In the genomic region with DNA sequence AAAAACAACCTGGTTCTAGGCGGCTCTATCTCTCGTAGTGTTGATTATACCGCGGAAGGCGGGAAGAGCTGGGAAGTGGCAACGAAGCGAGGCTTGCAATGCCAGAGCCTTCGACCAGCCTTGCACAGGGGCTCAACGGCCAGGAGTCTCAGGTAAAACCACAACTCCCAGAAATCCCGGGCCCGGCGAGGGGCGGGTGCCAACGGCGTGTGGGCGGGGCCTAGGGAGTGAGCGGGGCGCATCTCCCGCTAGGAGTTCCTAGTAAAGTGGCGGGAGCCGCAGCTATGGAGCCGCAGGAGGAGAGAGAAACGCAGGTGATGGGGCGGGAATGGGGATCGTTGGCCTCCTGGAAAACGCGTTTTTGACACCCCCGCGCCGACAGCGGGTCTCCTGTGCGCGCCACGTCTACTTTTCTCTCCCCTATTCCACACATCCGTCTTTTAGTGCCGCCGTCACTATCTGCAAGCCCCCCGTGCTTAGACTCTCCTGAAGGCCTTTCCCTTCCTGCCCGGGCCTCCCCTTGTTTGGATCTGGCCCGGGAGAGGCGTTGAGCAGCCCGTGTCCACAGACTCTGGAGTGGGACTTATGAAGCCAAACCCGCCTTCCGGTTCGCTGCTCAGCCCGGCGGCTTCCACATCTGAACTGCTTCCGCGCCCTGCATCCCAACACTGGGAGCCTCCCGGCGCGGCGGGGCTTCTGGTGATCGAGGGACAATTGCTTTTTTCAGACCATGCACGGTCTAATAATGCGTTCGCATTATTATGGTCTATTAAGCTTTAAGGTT, we compare ENCODE assay signal across 8 cellular contexts. TPM values are rescaled to one million over a fixed set of nuclear protein-coding genes. Genes with fewer than 3 reads are reported as not detected.
A peak's percentile ranks its signal among the peaks of the same experiment; 100 is the strongest.
DNase-seq lines count a peak whose midpoint lies in the region; ATAC-seq and TF ChIP-seq lines count a peak whose summit lies in the region.

A gene with protein sequence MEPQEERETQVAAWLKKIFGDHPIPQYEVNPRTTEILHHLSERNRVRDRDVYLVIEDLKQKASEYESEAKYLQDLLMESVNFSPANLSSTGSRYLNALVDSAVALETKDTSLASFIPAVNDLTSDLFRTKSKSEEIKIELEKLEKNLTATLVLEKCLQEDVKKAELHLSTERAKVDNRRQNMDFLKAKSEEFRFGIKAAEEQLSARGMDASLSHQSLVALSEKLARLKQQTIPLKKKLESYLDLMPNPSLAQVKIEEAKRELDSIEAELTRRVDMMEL (plus strand): TSS at position 258 of the 784 bp plus-strand sequence. CDS start 27 bp downstream, at position 285.

- TF ChIP-seq POLR2A in Peyer's patch (IDR thresholded peaks at IDR 0.05): peak; percentile 46 to 58

- H3K4me1 ChIP-seq in Peyer's patch (peaks cover 0 to 9% (median 3%) of the 10 kb centered on the region in 4 donors), esophagus (ENCODE audit: control insufficient read depth in 2 of 2, insufficient read depth in 2 of 2, low read length in 1 of 2) (no peaks in the 10 kb centered on the region), mucosa of stomach (ENCODE audit: control insufficient read depth, insufficient read depth, low read length) (no peaks in the 10 kb centered on the region)

- WGBS in esophagus, 2 donors: 0% methylated on average over 55 to 57 of the region's 57 CpGs

- peak within 1 kb of the TSS; percentile 71 for H3K9ac ChIP-seq in mucosa of stomach (ENCODE audit: low read length)

- H3K36me3 ChIP-seq in Peyer's patch (peaks cover 0 to 4% (median 0%) of the 10 kb centered on the region in 3 donors), esophagus (ENCODE audit: control insufficient read depth in 2 of 2, insufficient read depth in 2 of 2, low read length in 1 of 2) (no peaks in the 10 kb centered on the region), mucosa of stomach (ENCODE audit: control insufficient read depth, insufficient read depth, low read length) (no peaks in the 10 kb centered on the region)

- H3K4me3 ChIP-seq in Peyer's patch: peak within 1 kb of the TSS; percentile 76 to 81 (median 78)
- H3K4me3 ChIP-seq in esophagus (ENCODE audit: low read depth in 1 of 2, low read length in 2 of 2): peak within 1 kb of the TSS; percentile 77 to 92
- H3K4me3 ChIP-seq in mucosa of stomach (ENCODE audit: low read length): peak within 1 kb of the TSS; percentile 80

- H3K9me3 ChIP-seq in Peyer's patch (no peaks in the 10 kb centered on the region), esophagus (ENCODE audit: control insufficient read depth in 2 of 2, insufficient read depth in 1 of 2, low read depth in 1 of 2, low read length in 1 of 2) (no peaks in the 10 kb centered on the region), mucosa of stomach (ENCODE audit: control insufficient read depth, low read length) (no peaks in the 10 kb centered on the region)

- DNase-seq in DMS153 treated with DMSO at 0.1 percent for 48 hours (lab: John Stamatoyannopoulos, UW; ENCODE audit: unreplicated experiment) (peak; percentile 91), KG1 (lab: John Stamatoyannopoulos, UW) (peak; percentile 89), Peyer's patch (peak; percentile 89 to 96 (median 95))
- peak; percentile 92 to 94 for DNase-seq in activated T-cell treated with anti-CD3 and anti-CD28 coated beads, Interleukin-2, amount 50 U/mL, for 48 hours
- DNase-seq in stimulated activated CD8-positive, alpha-beta memory T cell treated with anti-CD3 and anti-CD28 coated beads, Interleukin-4, amount 100 ng/mL, for 48 hours: peak; percentile 93

- ATAC-seq in GM21619 (IDR thresholded peaks at IDR 0.05; ENCODE audit: unreplicated experiment): peak; percentile 93

- H3K27me3 ChIP-seq in Peyer's patch: no peaks in the 10 kb centered on the region
- H3K27me3 ChIP-seq in esophagus (ENCODE audit: control insufficient read depth in 1 of 2, insufficient read depth in 2 of 2, low read length in 2 of 2): no peaks in the 10 kb centered on the region
- no peaks in the 10 kb centered on the region for H3K27me3 ChIP-seq in mucosa of stomach (ENCODE audit: control insufficient read depth, insufficient read depth, low read length)

- peak within 1 kb of the TSS; percentile 72 to 87 (median 78) for H3K27ac ChIP-seq in Peyer's patch
- peak within 1 kb of the TSS; percentile 87 to 91 for H3K27ac ChIP-seq in esophagus (ENCODE audit: low read depth in 2 of 2, low read length in 1 of 2)

- peak in 1 of 6 experiments; percentile 15 for TF ChIP-seq CTCF in Peyer's patch (IDR thresholded peaks at IDR 0.05)

RNA-seq across cellular contexts. Expression of the gene that starts here (rescaled TPM):
- 10 to 100 TPM; 24.1 to 54.8 (median 37.3) TPM for total RNA-seq in Peyer's patch
- polyA plus RNA-seq in esophagus: 10 to 100 TPM; 16.5 to 18.8 TPM

Comparison
In these comparisons a context has a peak if more than half of its experiments do, and no peak if none do; other contexts are left out.
1. Peak in every context shown above with its lines: DNase-seq, ATAC-seq, H3K4me3 ChIP-seq and H3K27ac ChIP-seq.